ENCODE assay signal across 7 cellular contexts in the genomic region with DNA sequence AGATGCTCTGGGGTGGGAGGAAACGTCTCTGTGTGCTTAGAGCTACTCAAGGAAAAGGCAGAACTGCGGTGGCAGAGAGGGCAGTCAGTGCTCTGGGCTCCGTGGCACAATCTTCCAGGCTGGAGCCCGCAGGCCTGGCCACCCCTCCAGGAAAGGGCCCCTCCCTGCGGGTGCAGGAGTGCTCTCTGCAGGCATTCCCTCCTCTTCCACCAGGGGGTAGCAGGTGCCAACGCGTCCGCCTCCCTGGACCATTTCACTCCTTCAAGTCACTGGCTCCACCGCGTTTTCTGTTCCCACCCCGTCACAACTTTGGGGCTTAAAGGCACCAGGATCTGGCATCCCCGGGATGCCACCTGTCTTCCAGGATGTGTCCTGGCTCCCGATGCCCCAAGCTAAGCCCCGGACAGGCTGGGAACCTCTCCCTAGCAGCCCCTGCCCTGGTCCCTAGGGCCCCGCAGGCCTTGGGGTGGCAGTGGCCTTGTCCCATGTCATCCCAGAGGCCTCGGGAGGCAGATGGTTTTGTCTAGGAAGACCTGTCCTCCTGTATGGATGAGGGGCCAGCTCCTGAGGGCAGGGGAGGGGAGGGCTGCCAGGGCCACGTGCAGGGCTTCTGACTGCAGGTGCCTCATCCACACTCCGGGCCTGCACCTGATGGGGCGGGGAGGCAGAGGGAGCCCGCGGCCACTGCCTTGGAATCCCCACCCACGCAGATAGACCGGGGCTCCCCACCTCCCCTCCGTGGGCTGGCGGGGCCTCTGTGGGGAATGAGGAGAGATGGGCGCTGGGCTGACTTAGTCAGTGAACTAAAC. TPM values are rescaled to one million over a fixed set of nuclear protein-coding genes. Genes with fewer than 3 reads are reported as not detected.
DNase-seq lines count a peak whose midpoint lies in the region; ATAC-seq and TF ChIP-seq lines count a peak whose summit lies in the region.

No MANE protein-coding gene starts in this region.

- no peak overlapping the region for H3K4me3 Mint-ChIP-seq in osteocyte (ENCODE audit: unreplicated experiment)

- no peaks in the 10 kb centered on the region for H3K9me3 Mint-ChIP-seq in osteocyte (ENCODE audit: unreplicated experiment)

- no peaks in the 10 kb centered on the region for H3K27me3 ChIP-seq in GM06990 (replicated peaks; ENCODE audit: control insufficient read depth, insufficient read depth, low read length)

- DNase-seq in GM06990 (ENCODE audit: extremely low read depth, insufficient read length) (no peak), LNCaP clone FGC (ENCODE audit: low read depth) (no peak), cerebellar cortex (ENCODE audit: low spot score) (peak; percentile 24), osteocyte (ENCODE audit: extremely low spot score, unreplicated experiment) (no peak), NCI-H1694 (lab: John Stamatoyannopoulos, UW) (no peak)
- DNase-seq in stimulated activated CD4-positive, alpha-beta T cell treated with anti-CD3 and anti-CD28 coated beads, Interleukin-1b, Interleukin-23, amount 100 ng/mL, for 48 hours: no peak

- no peak for ATAC-seq in GM21423 (IDR thresholded peaks at IDR 0.05; ENCODE audit: unreplicated experiment)

- H3K27ac Mint-ChIP-seq in osteocyte (ENCODE audit: unreplicated experiment): no peak overlapping the region

- no peaks in the 10 kb centered on the region for H3K36me3 ChIP-seq in GM06990 (ENCODE audit: control insufficient read depth, insufficient read depth, low read length)

- H3K4me1 Mint-ChIP-seq in osteocyte (ENCODE audit: unreplicated experiment): no peaks in the 10 kb centered on the region

- no peaks in the 10 kb centered on the region for H3K27me3 Mint-ChIP-seq in osteocyte (ENCODE audit: unreplicated experiment)

- TF ChIP-seq CTCF in GM06990 (IDR thresholded peaks at IDR 0.05; ENCODE audit: insufficient read depth, low read length, poor library complexity, severe bottlenecking) (peak; percentile 59), LNCaP clone FGC (IDR thresholded peaks at IDR 0.05; ENCODE audit: control insufficient read depth, extremely low read depth, insufficient read depth) (peak; percentile 66), osteocyte (IDR thresholded peaks at IDR 0.05) (peak; percentile 20)

- no peaks in the 10 kb centered on the region for H3K36me3 Mint-ChIP-seq in osteocyte (ENCODE audit: unreplicated experiment)

- no peak overlapping the region for H3K4me3 ChIP-seq in GM06990 (replicated peaks; ENCODE audit: low read depth, low read length)
- no peak overlapping the region for H3K4me3 ChIP-seq in LNCaP clone FGC (ENCODE audit: low read depth, low read length)

RNA-seq across cellular contexts. Expression of a gene that starts 26.4 kb away (rescaled TPM):
- total RNA-seq in osteocyte: 0.57 and 1.4 TPM in 2 replicates

RNA-seq across cellular contexts. Expression of a gene that starts 49.3 kb away (rescaled TPM):
- total RNA-seq in osteocyte: 1.3 and 1.6 TPM in 2 replicates
